In genomic region chr16:85832578-85833539, GRCh38 we compare ENCODE assay signal across 14 cellular contexts.
DNase-seq lines count a peak whose midpoint lies in the region; FAIRE-seq lines count a peak whose summit lies in the region.
"Had no signal": no experiment of that assay in that cellular context is flagged by ENCODE, and none has a peak within 500 bp of the region (broad histone marks: within the 10 kb centered on the region; RNA-seq: fewer than 3 reads in every experiment).

No MANE protein-coding gene starts in this region.

- FAIRE-seq in GM18507 (lab: Jason Lieb, UNC): peak; percentile 80
- FAIRE-seq in HTR-8/SVneo (lab: Jason Lieb, UNC): no peak
- FAIRE-seq: colon had no signal

- H3K36me3 Mint-ChIP-seq in dendritic cell treated with granulocyte-macrophage colony-stimulating factor and Interleukin-4, amounts not matched to agents 40 ng/mL and 50 ng/mL, for 4 days (ENCODE audit: low read depth): peaks cover 11% of the 10 kb centered on the region

- H3K4me1 Mint-ChIP-seq in dendritic cell treated with granulocyte-macrophage colony-stimulating factor and Interleukin-4, amounts not matched to agents 40 ng/mL and 50 ng/mL, for 4 days (ENCODE audit: low read depth): peaks cover 53% of the 10 kb centered on the region

- peak; percentile 25 for DNase-seq in GM18507 (ENCODE audit: extremely low spot score, insufficient read length, low read depth)
- peak; percentile 89 for DNase-seq in NAMALWA (ENCODE audit: low spot score)
- peak in 13 of 49 donors; percentile 3 to 42 (median 27) for DNase-seq in substantia nigra (lab: John Stamatoyannopoulos, UW)
- DNase-seq in EL: no peak
- DNase-seq in HTR-8/SVneo (ENCODE audit: insufficient read length, low spot score): no peak
- no peak for DNase-seq in SIG-M5 (lab: John Stamatoyannopoulos, UW)
- DNase-seq: islet precursor cell, NCI-H1694 treated with DMSO at 0.1 percent for 48 hours, PC-9, right cardiac atrium, WERI-Rb-1 had no signal

- peaks cover 53% of the 10 kb centered on the region for H3K27me3 Mint-ChIP-seq in dendritic cell treated with granulocyte-macrophage colony-stimulating factor and Interleukin-4, amounts not matched to agents 40 ng/mL and 50 ng/mL, for 4 days

- H3K4me3 Mint-ChIP-seq in dendritic cell treated with granulocyte-macrophage colony-stimulating factor and Interleukin-4, amounts not matched to agents 40 ng/mL and 50 ng/mL, for 4 days: no peak overlapping the region

- H3K9me3 Mint-ChIP-seq in dendritic cell treated with granulocyte-macrophage colony-stimulating factor and Interleukin-4, amounts not matched to agents 40 ng/mL and 50 ng/mL, for 4 days: peaks cover 8% of the 10 kb centered on the region

- intact Hi-C loops in dendritic cell treated with granulocyte-macrophage colony-stimulating factor and Interleukin-4, amounts not matched to agents 40 ng/mL and 50 ng/mL, for 4 days (cut with micrococcal nuclease): no loop called here

- peak overlapping the region; percentile 69 for H3K27ac Mint-ChIP-seq in dendritic cell treated with granulocyte-macrophage colony-stimulating factor and Interleukin-4, amounts not matched to agents 40 ng/mL and 50 ng/mL, for 4 days

- peak overlapping the region; percentile 53 for H3K27ac ChIP-seq in substantia nigra (ENCODE audit: low read depth, low read length, poor library complexity, severe bottlenecking)
- H3K27ac ChIP-seq: C4-2B, PC-9, WERI-Rb-1 had no signal

Comparison
In these comparisons a context has a peak if more than half of its experiments do, and no peak if none do; other contexts are left out.
1. DNase-seq: peak in GM18507 (single experiment) and NAMALWA (single experiment); none in EL (single experiment), HTR-8/SVneo (single experiment) and SIG-M5 (single experiment).